In genomic region chr6:154154389-154154967, GRCh38 we compare ENCODE assay signal across 9 cellular contexts.
DNase-seq lines count a peak whose midpoint lies in the region; ATAC-seq and TF ChIP-seq lines count a peak whose summit lies in the region.
"Had no signal": no experiment of that assay in that cellular context is flagged by ENCODE, and none has a peak within 500 bp of the region (broad histone marks: within the 10 kb centered on the region; RNA-seq: fewer than 3 reads in every experiment).

No MANE protein-coding gene starts in this region.

- H3K27me3 ChIP-seq in KMS-11 (ENCODE audit: insufficient read depth, low read depth) (no peaks in the 10 kb centered on the region), gastroesophageal sphincter (no peaks in the 10 kb centered on the region), gastrocnemius medialis (no peaks in the 10 kb centered on the region)

- no peak overlapping the region; the same call in 1 of the 2 replicates for H2AFZ ChIP-seq in KMS-11 (ENCODE audit: low read depth)

- no peaks in the 10 kb centered on the region for H3K79me2 ChIP-seq in KMS-11 (ENCODE audit: insufficient read depth, low read depth)

- no peaks in the 10 kb centered on the region for H3K9me3 Mint-ChIP-seq in activated T-helper 2 cell treated with anti-CD3 and anti-CD28 coated beads, Interferon-gamma antibody, Interleukin-2, Interleukin-4, amounts not matched to agents 10 μg/mL and 5 μg/mL and 100 μg/mL, durations not matched to agents 14 hours and 24 hours and 36 hours
- H3K9me3 Mint-ChIP-seq: activated naive CD8-positive, alpha-beta T cell treated with anti-CD3 and anti-CD28 coated beads, Interleukin-2, amount 10 ng/mL, durations not matched to agents 7 days and 5 days had no signal

- TF ChIP-seq EP300 in gastroesophageal sphincter (IDR thresholded peaks at IDR 0.05), result no peak

- no peaks in the 10 kb centered on the region for H3K27me3 Mint-ChIP-seq in activated T-helper 2 cell treated with anti-CD3 and anti-CD28 coated beads, Interferon-gamma antibody, Interleukin-2, Interleukin-4, amounts not matched to agents 10 μg/mL and 5 μg/mL and 100 μg/mL, durations not matched to agents 14 hours and 24 hours and 36 hours (ENCODE audit: low read depth)
- H3K27me3 Mint-ChIP-seq: activated naive CD8-positive, alpha-beta T cell treated with anti-CD3 and anti-CD28 coated beads, Interleukin-2, amount 10 ng/mL, durations not matched to agents 7 days and 5 days had no signal

- DNase-seq in DMS 273 treated with DMSO at 0.1 percent for 48 hours (lab: John Stamatoyannopoulos, UW), result peak; percentile 23
- peak; percentile 71 for DNase-seq in RKO (ENCODE audit: low spot score)
- peak; percentile 17 for DNase-seq in activated T-helper 2 cell treated with anti-CD3 and anti-CD28 coated beads, Interferon-gamma antibody, Interleukin-2, Interleukin-4, amounts not matched to agents 10 μg/mL and 5 μg/mL and 100 μg/mL, durations not matched to agents 14 hours and 24 hours and 36 hours (ENCODE audit: low spot score)
- DNase-seq in gastrocnemius medialis, result peak in 1 of 2 donors; percentile 25
- DNase-seq: activated naive CD8-positive, alpha-beta T cell treated with anti-CD3 and anti-CD28 coated beads, Interleukin-2, amount 10 ng/mL, durations not matched to agents 7 days and 5 days had no signal

- H3K4me1 ChIP-seq in KMS-11 (ENCODE audit: low read depth, poor library complexity, severe bottlenecking) (peaks cover 33% of the 10 kb centered on the region), gastroesophageal sphincter (peaks cover 0 to 18% (median 3%) of the 10 kb centered on the region in 3 donors), gastrocnemius medialis (no peaks in the 10 kb centered on the region)

- intact Hi-C loops in activated T-helper 2 cell treated with anti-CD3 and anti-CD28 coated beads, Interferon-gamma antibody, Interleukin-2, Interleukin-4, amounts not matched to agents 10 μg/mL and 5 μg/mL and 100 μg/mL, durations not matched to agents 14 hours and 24 hours and 36 hours (cut with micrococcal nuclease), result loop anchor here (1.0 kb wide), 2 partner anchors 123 to 216 kb away; no protein-coding TSS in a partner anchor
- intact Hi-C loops in gastrocnemius medialis (cut with DNase I; ENCODE audit: low total_unique reads), result loop anchor here (1.0 to 2.0 kb wide), 2 partner anchors 122 to 255 kb away; no protein-coding TSS in a partner anchor

- H3K27ac ChIP-seq in KMS-11 (no peak overlapping the region), gastroesophageal sphincter (no peak overlapping the region), gastrocnemius medialis (no peak overlapping the region)

- H3K4me1 Mint-ChIP-seq in activated T-helper 2 cell treated with anti-CD3 and anti-CD28 coated beads, Interferon-gamma antibody, Interleukin-2, Interleukin-4, amounts not matched to agents 10 μg/mL and 5 μg/mL and 100 μg/mL, durations not matched to agents 14 hours and 24 hours and 36 hours (ENCODE audit: low read depth), result peaks cover 24% of the 10 kb centered on the region

- H3K36me3 ChIP-seq in KMS-11 (ENCODE audit: insufficient read depth) (no peaks in the 10 kb centered on the region), gastroesophageal sphincter (no peaks in the 10 kb centered on the region), gastrocnemius medialis (no peaks in the 10 kb centered on the region)

- no peak overlapping the region for H3K4me2 ChIP-seq in KMS-11

- no peak for ATAC-seq in gastroesophageal sphincter
- ATAC-seq in gastrocnemius medialis, result peak; percentile 42 to 51
- ATAC-seq in HG02840 (IDR thresholded peaks at IDR 0.05; ENCODE audit: low FRiP score, unreplicated experiment), result no peak
- no peak for ATAC-seq in GM21576 (IDR thresholded peaks at IDR 0.05; ENCODE audit: unreplicated experiment)

- no peak overlapping the region for H3K27ac Mint-ChIP-seq in activated T-helper 2 cell treated with anti-CD3 and anti-CD28 coated beads, Interferon-gamma antibody, Interleukin-2, Interleukin-4, amounts not matched to agents 10 μg/mL and 5 μg/mL and 100 μg/mL, durations not matched to agents 14 hours and 24 hours and 36 hours
- H3K27ac Mint-ChIP-seq: activated naive CD8-positive, alpha-beta T cell treated with anti-CD3 and anti-CD28 coated beads, Interleukin-2, amount 10 ng/mL, durations not matched to agents 7 days and 5 days had no signal

- in situ Hi-C loops in gastrocnemius medialis (cut with MboI; ENCODE audit: low sequenced_read_pairs in 4 of 4), result loop anchor here in 3 of 4 donors (5.0 to 25.0 kb wide), 4 partner anchors 120 to 260 kb away; no protein-coding TSS in a partner anchor

- peak; percentile 76 for TF ChIP-seq CTCF in KMS-11 (conservative IDR thresholded peaks at IDR 0.05; ENCODE audit: low read depth, low read length)
- TF ChIP-seq CTCF in gastroesophageal sphincter (IDR thresholded peaks at IDR 0.05), result peak; percentile 76 to 82 (median 79)
- peak; percentile 58 to 79 (median 69) for TF ChIP-seq CTCF in gastrocnemius medialis (IDR thresholded peaks at IDR 0.05 in 4 of 5, conservative IDR thresholded peaks at IDR 0.05 in 1 of 5)

- H3K9me3 ChIP-seq in gastroesophageal sphincter (no peaks in the 10 kb centered on the region), gastrocnemius medialis (no peaks in the 10 kb centered on the region)

- H3K9ac ChIP-seq in KMS-11, result no peak overlapping the region

- WGBS in gastroesophageal sphincter (ENCODE audit: low coverage in 1 of 2), 2 donors, result 27 to 32% methylated on average over 6 of the region's 6 CpGs

- H3K4me3 ChIP-seq in KMS-11 (IDR thresholded peaks at IDR 0.05; ENCODE audit: insufficient read depth, low read depth, low read length) (no peak overlapping the region), gastroesophageal sphincter (no peak overlapping the region), gastrocnemius medialis (no peak overlapping the region)

- H3K36me3 Mint-ChIP-seq in activated T-helper 2 cell treated with anti-CD3 and anti-CD28 coated beads, Interferon-gamma antibody, Interleukin-2, Interleukin-4, amounts not matched to agents 10 μg/mL and 5 μg/mL and 100 μg/mL, durations not matched to agents 14 hours and 24 hours and 36 hours (ENCODE audit: low read depth), result no peaks in the 10 kb centered on the region

- H3K4me3 Mint-ChIP-seq in activated T-helper 2 cell treated with anti-CD3 and anti-CD28 coated beads, Interferon-gamma antibody, Interleukin-2, Interleukin-4, amounts not matched to agents 10 μg/mL and 5 μg/mL and 100 μg/mL, durations not matched to agents 14 hours and 24 hours and 36 hours (ENCODE audit: low read depth), result no peak overlapping the region

- H4K20me1 ChIP-seq in KMS-11 (ENCODE audit: insufficient read depth), result no peaks in the 10 kb centered on the region

- TF ChIP-seq POLR2A in gastroesophageal sphincter (IDR thresholded peaks at IDR 0.05) (no peak), gastrocnemius medialis (IDR thresholded peaks at IDR 0.05) (no peak)

Comparison
In these comparisons a context has a peak if more than half of its experiments do, and no peak if none do; other contexts are left out.
1. ATAC-seq: peak in gastrocnemius medialis (2 of 2); none in gastroesophageal sphincter (single experiment), HG02840 (single experiment) and GM21576 (single experiment).
2. Peak in every context shown above with its lines, with median percentiles within 50 percentile points of each other: CTCF ChIP-seq.